24 cellular contexts compared by ENCODE assay signal in the genomic region with DNA sequence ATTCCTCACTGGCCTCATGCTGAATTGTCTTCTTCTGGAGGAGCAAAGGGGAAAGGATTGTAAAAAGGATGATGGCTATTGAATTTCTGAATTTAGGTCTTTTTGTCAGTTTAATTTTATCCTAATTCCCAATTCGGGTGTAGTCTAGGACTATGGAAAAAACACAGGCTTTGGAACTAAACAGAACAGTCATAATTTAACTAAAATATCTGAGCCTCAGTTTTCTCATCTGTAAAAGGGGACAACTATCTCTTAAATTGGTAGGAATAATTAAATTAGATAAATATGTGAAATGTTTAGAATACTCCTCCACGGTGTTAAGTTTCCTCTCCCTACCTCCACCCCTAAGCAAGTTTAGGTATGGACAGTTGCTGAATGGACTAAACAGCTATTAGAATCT. TPM values are rescaled to one million over a fixed set of nuclear protein-coding genes. Genes with fewer than 3 reads are reported as not detected.
DNase-seq lines count a peak whose midpoint lies in the region; ATAC-seq and TF ChIP-seq lines count a peak whose summit lies in the region.
"Had no signal": no experiment of that assay in that cellular context is flagged by ENCODE, and none has a peak within 500 bp of the region (broad histone marks: within the 10 kb centered on the region; RNA-seq: fewer than 3 reads in every experiment).

No MANE protein-coding gene starts in this region.

- no peak for TF ChIP-seq CTCF in Panc1 (IDR thresholded peaks at IDR 0.05)
- no peak for TF ChIP-seq CTCF in mesothelial cell of epicardium (IDR thresholded peaks at IDR 0.05; ENCODE audit: unreplicated experiment)
- TF ChIP-seq CTCF in adrenal gland (IDR thresholded peaks at IDR 0.05) = no peak

- peaks cover 29% of the 10 kb centered on the region for H3K4me1 Mint-ChIP-seq in stimulated activated naive CD8-positive, alpha-beta T cell treated with anti-CD3 and anti-CD28 coated beads, Interleukin-15, Interleukin-2, amounts not matched to agents 100 ng/mL and 50 ng/mL, for 24 hours (ENCODE audit: low read depth)
- H3K4me1 Mint-ChIP-seq in stimulated activated naive CD8-positive, alpha-beta T cell treated with anti-CD3 and anti-CD28 coated beads, Interleukin-15, amount 100 ng/mL, for 72 hours = peaks cover 34% of the 10 kb centered on the region
- peaks cover 22% of the 10 kb centered on the region for H3K4me1 Mint-ChIP-seq in mesothelial cell of epicardium

- no peaks in the 10 kb centered on the region for H3K27me3 Mint-ChIP-seq in stimulated activated naive CD8-positive, alpha-beta T cell treated with anti-CD3 and anti-CD28 coated beads, Interleukin-15, Interleukin-2, amounts not matched to agents 100 ng/mL and 50 ng/mL, for 24 hours
- no peaks in the 10 kb centered on the region for H3K27me3 Mint-ChIP-seq in stimulated activated naive CD8-positive, alpha-beta T cell treated with anti-CD3 and anti-CD28 coated beads, Interleukin-15, amount 100 ng/mL, for 72 hours
- no peaks in the 10 kb centered on the region for H3K27me3 Mint-ChIP-seq in mesothelial cell of epicardium (ENCODE audit: low read depth)

- peak overlapping the region; percentile 55; the same call in 1 of the 2 replicates for H3K27ac ChIP-seq in Panc1 (ENCODE audit: low read length)
- peak overlapping the region; percentile 30 for H3K27ac ChIP-seq in subcutaneous abdominal adipose tissue (ENCODE audit: low read depth, low read length)
- no peak overlapping the region for H3K27ac ChIP-seq in adrenal gland
- H3K27ac ChIP-seq: BLaER1 treated with 17β-estradiol and CSF1 and Interleukin-3, amounts not matched to agents 10 nM and 100 nM had no signal

- CTCF ChIA-PET in Panc1 (lab: Charles Lee) = no interaction called here

- H3K4me3 Mint-ChIP-seq in stimulated activated naive CD8-positive, alpha-beta T cell treated with anti-CD3 and anti-CD28 coated beads, Interleukin-15, Interleukin-2, amounts not matched to agents 100 ng/mL and 50 ng/mL, for 24 hours = no peak overlapping the region
- H3K4me3 Mint-ChIP-seq in stimulated activated naive CD8-positive, alpha-beta T cell treated with anti-CD3 and anti-CD28 coated beads, Interleukin-15, amount 100 ng/mL, for 72 hours = no peak overlapping the region
- H3K4me3 Mint-ChIP-seq in mesothelial cell of epicardium = no peak overlapping the region
- H3K4me3 Mint-ChIP-seq: CD8-positive, alpha-beta T cell had no signal

- H3K36me3 ChIP-seq in Panc1 (ENCODE audit: control insufficient read depth, insufficient read depth, low read length) (no peaks in the 10 kb centered on the region), subcutaneous abdominal adipose tissue (ENCODE audit: control insufficient read depth in 5 of 5, insufficient read depth in 5 of 5, low read length in 5 of 5) (peaks cover 0 to 3% (median 0%) of the 10 kb centered on the region in 5 donors), adrenal gland (replicated peaks in 1 of 2) (no peaks in the 10 kb centered on the region)

- no peak for ATAC-seq in stimulated activated naive CD8-positive, alpha-beta T cell treated with anti-CD3 and anti-CD28 coated beads, Interleukin-15, amount 100 ng/mL, for 72 hours
- ATAC-seq in Panc1 (no peak), HG03039 (IDR thresholded peaks at IDR 0.05; ENCODE audit: unreplicated experiment) (no peak)
- ATAC-seq: CD8-positive, alpha-beta T cell; HCT116 had no signal

- 78 to 87% (median 86%) methylated on average over 2 of the region's 2 CpGs for WGBS in adrenal gland, 4 donors

- no peak for TF ChIP-seq POLR2A in adrenal gland (IDR thresholded peaks at IDR 0.05)

- H3K4me1 ChIP-seq in Panc1 (ENCODE audit: control insufficient read depth, insufficient read depth, low read length) = peaks cover 31% of the 10 kb centered on the region
- H3K4me1 ChIP-seq in subcutaneous abdominal adipose tissue (ENCODE audit: control insufficient read depth in 5 of 5, insufficient read depth in 5 of 5, low read length in 5 of 5) = peaks cover 16 to 32% (median 25%) of the 10 kb centered on the region in 5 donors
- peaks cover 22 to 29% of the 10 kb centered on the region in 2 donors for H3K4me1 ChIP-seq in adrenal gland (replicated peaks in 1 of 2)

- in situ Hi-C loops in Panc1 (cut with HindIII; ENCODE audit: low pct_unique_long_range_greater_than_20kb, low sequenced_read_pairs) = no loop called here

- peaks cover 8% of the 10 kb centered on the region for H3K36me3 Mint-ChIP-seq in stimulated activated naive CD8-positive, alpha-beta T cell treated with anti-CD3 and anti-CD28 coated beads, Interleukin-15, Interleukin-2, amounts not matched to agents 100 ng/mL and 50 ng/mL, for 24 hours (ENCODE audit: low read depth)
- H3K36me3 Mint-ChIP-seq in mesothelial cell of epicardium = no peaks in the 10 kb centered on the region

- no peaks in the 10 kb centered on the region for H3K9me3 Mint-ChIP-seq in stimulated activated naive CD8-positive, alpha-beta T cell treated with anti-CD3 and anti-CD28 coated beads, Interleukin-15, Interleukin-2, amounts not matched to agents 100 ng/mL and 50 ng/mL, for 24 hours
- no peaks in the 10 kb centered on the region for H3K9me3 Mint-ChIP-seq in stimulated activated naive CD8-positive, alpha-beta T cell treated with anti-CD3 and anti-CD28 coated beads, Interleukin-15, amount 100 ng/mL, for 72 hours
- no peaks in the 10 kb centered on the region for H3K9me3 Mint-ChIP-seq in mesothelial cell of epicardium
- H3K9me3 Mint-ChIP-seq: CD8-positive, alpha-beta T cell had no signal

- H3K9ac ChIP-seq in subcutaneous abdominal adipose tissue (ENCODE audit: low read length in 5 of 5) = no peak overlapping the region
- H3K9ac ChIP-seq: BLaER1 treated with 17β-estradiol and CSF1 and Interleukin-3, amounts not matched to agents 10 nM and 100 nM had no signal

- no peak for DNase-seq in stimulated activated naive CD8-positive, alpha-beta T cell treated with anti-CD3 and anti-CD28 coated beads, Interleukin-15, amount 100 ng/mL, for 72 hours
- no peak for DNase-seq in Panc1 (ENCODE audit: low read depth, low spot score)
- no peak for DNase-seq in mesothelial cell of epicardium (ENCODE audit: low spot score in 2 of 2, unreplicated experiment in 2 of 2)
- no peak for DNase-seq in amygdala (lab: John Stamatoyannopoulos, UW)
- no peak for DNase-seq in adrenal gland
- DNase-seq: ACHN; Calu3; CD8-positive, alpha-beta T cell; DMS53; GDM1; GOT3; MM.1S; NCI-H1048; NCI-H1417 treated with DMSO at 0.1 percent for 48 hours; NCI-H187; NCI-H446; NCI-H526; SHP77 had no signal

- no peaks in the 10 kb centered on the region for H3K27me3 ChIP-seq in Panc1 (ENCODE audit: control insufficient read depth, insufficient read depth, low read length)
- no peaks in the 10 kb centered on the region for H3K27me3 ChIP-seq in subcutaneous abdominal adipose tissue (ENCODE audit: control insufficient read depth in 5 of 5, insufficient read depth in 4 of 5, low read length in 5 of 5)
- H3K27me3 ChIP-seq in adrenal gland = no peaks in the 10 kb centered on the region
- H3K27me3 ChIP-seq: BLaER1 treated with 17β-estradiol and CSF1 and Interleukin-3, amounts not matched to agents 10 nM and 100 nM had no signal

- BruUV-seq in Panc1 (replicated peaks; lab: Mats Ljungman, UMichigan) = no TSS peak

- POLR2A ChIA-PET in Panc1 (lab: Charles Lee) = interaction anchor here (0.6 kb wide), 2 partner anchors 63 to 494 kb away, joined by 3 to 4 read pairs; no protein-coding TSS in a partner anchor

- intact Hi-C loops in Panc1 (cut with micrococcal nuclease; ENCODE audit: unreplicated experiment) = no loop called here
- intact Hi-C loops in adrenal gland (cut with DNase I) = no loop called here

- no peak overlapping the region for H3K4me3 ChIP-seq in Panc1 (ENCODE audit: low read depth in 2 of 2, low read length in 2 of 2)
- no peak overlapping the region for H3K4me3 ChIP-seq in subcutaneous abdominal adipose tissue (ENCODE audit: low read depth in 1 of 5, low read length in 5 of 5)
- H3K4me3 ChIP-seq in adrenal gland = no peak overlapping the region
- H3K4me3 ChIP-seq: BLaER1 treated with 17β-estradiol and CSF1 and Interleukin-3, amounts not matched to agents 10 nM and 100 nM had no signal

- H3K27ac Mint-ChIP-seq in stimulated activated naive CD8-positive, alpha-beta T cell treated with anti-CD3 and anti-CD28 coated beads, Interleukin-15, Interleukin-2, amounts not matched to agents 100 ng/mL and 50 ng/mL, for 24 hours = peak overlapping the region; percentile 17
- no peak overlapping the region for H3K27ac Mint-ChIP-seq in stimulated activated naive CD8-positive, alpha-beta T cell treated with anti-CD3 and anti-CD28 coated beads, Interleukin-15, amount 100 ng/mL, for 72 hours
- peak overlapping the region; percentile 34 for H3K27ac Mint-ChIP-seq in mesothelial cell of epicardium
- H3K27ac Mint-ChIP-seq: CD8-positive, alpha-beta T cell had no signal

- H3K9me3 ChIP-seq in Panc1 (ENCODE audit: control insufficient read depth, insufficient read depth, low read depth, low read length) (no peaks in the 10 kb centered on the region), subcutaneous abdominal adipose tissue (ENCODE audit: control insufficient read depth in 5 of 5, low read length in 5 of 5) (no peaks in the 10 kb centered on the region), adrenal gland (replicated peaks in 1 of 3) (no peaks in the 10 kb centered on the region)
- H3K9me3 ChIP-seq: BLaER1 treated with 17β-estradiol and CSF1 and Interleukin-3, amounts not matched to agents 10 nM and 100 nM had no signal

RNA-seq across cellular contexts. Expression of a gene that starts 3.2 kb away (rescaled TPM):
- total RNA-seq in Panc1 (2021; ENCODE audit: unreplicated experiment) (81.0 TPM), mesothelial cell of epicardium (112 to 120 TPM (median 116 TPM) in 3 replicates), adrenal gland (10 to 100 TPM; 34.9 to 90.0 (median 61.7) TPM)
- 33.6 TPM for polyA plus RNA-seq in Panc1 (2012; ENCODE audit: insufficient read length)
- 10 to 100 TPM; 16.3 to 48.8 (median 18.3) TPM for polyA plus RNA-seq in adrenal gland

RNA-seq across cellular contexts. Expression of a gene that starts 40.6 kb away (rescaled TPM):
- total RNA-seq in Panc1 (2021; ENCODE audit: unreplicated experiment) = not detected
- polyA plus RNA-seq in Panc1 (2012; ENCODE audit: insufficient read length) = not detected
- total RNA-seq in mesothelial cell of epicardium = 0.27 to 0.62 TPM (median 0.47 TPM) in 3 replicates
- not detected for total RNA-seq in adrenal gland
- under 1 TPM in 1 of 3 donors, not detected in 2; 0.03 TPM for polyA plus RNA-seq in adrenal gland
- total RNA-seq: Calu3; CD8-positive, alpha-beta T cell; RPMI7951 had no signal

RNA-seq across cellular contexts. Expression of a gene that starts 46.9 kb away (rescaled TPM):
- total RNA-seq in Panc1 (2021; ENCODE audit: unreplicated experiment) = 0.13 TPM
- polyA plus RNA-seq in Panc1 (2012; ENCODE audit: insufficient read length) = not detected
- total RNA-seq in mesothelial cell of epicardium = 11.1 to 13.8 TPM (median 12.3 TPM) in 3 replicates
- 100 to 1,000 TPM in 1 of 8 donors, 10 to 100 TPM in 7; 26.7 to 104 (median 74.2) TPM for total RNA-seq in adrenal gland
- 10 to 100 TPM; 19.8 to 41.2 (median 26.6) TPM for polyA plus RNA-seq in adrenal gland
- total RNA-seq: Calu3; CD8-positive, alpha-beta T cell; RPMI7951 had no signal

RNA-seq across cellular contexts. Expression of a gene that starts 55.3 kb away (rescaled TPM):
- total RNA-seq in Panc1 (2021; ENCODE audit: unreplicated experiment) = 77.7 TPM
- polyA plus RNA-seq in Panc1 (2012; ENCODE audit: insufficient read length) = 54.8 TPM
- total RNA-seq in mesothelial cell of epicardium = 77.2 to 85.4 TPM (median 84.8 TPM) in 3 replicates
- total RNA-seq in adrenal gland = 100 to 1,000 TPM in 2 of 8 donors, 10 to 100 TPM in 6; 50.1 to 108 (median 82.4) TPM
- 100 to 1,000 TPM in 2 of 3 donors, 10 to 100 TPM in 1; 59.2 to 210 (median 172) TPM for polyA plus RNA-seq in adrenal gland

Comparison
In these comparisons a context has a peak if more than half of its experiments do, and no peak if none do; other contexts are left out.
1. H3K27ac Mint-ChIP-seq: peak in stimulated activated naive CD8-positive, alpha-beta T cell treated with anti-CD3 and anti-CD28 coated beads, Interleukin-15, Interleukin-2, amounts not matched to agents 100 ng/mL and 50 ng/mL, for 24 hours (single experiment) and mesothelial cell of epicardium (single experiment); none in stimulated activated naive CD8-positive, alpha-beta T cell treated with anti-CD3 and anti-CD28 coated beads, Interleukin-15, amount 100 ng/mL, for 72 hours (0 of 2).
2. H3K27ac ChIP-seq: peak in Panc1 (single experiment) and subcutaneous abdominal adipose tissue (single experiment); none in adrenal gland (0 of 5).
3. RNA of a gene that starts 46.9 kb away (total RNA-seq): 26.7 to 104 TPM in adrenal gland and 11.1 to 13.8 TPM in mesothelial cell of epicardium; 0.13 TPM in Panc1 (single experiment); every median in the first group is over 10 times any median in the second.